Comparison of ENCODE assay signal across 22 cellular contexts in genomic region chr7:131527462-131527861, GRCh38. TPM values are rescaled to one million over a fixed set of nuclear protein-coding genes. Genes with fewer than 3 reads are reported as not detected.
DNase-seq lines count a peak whose midpoint lies in the region; ATAC-seq, FAIRE-seq and TF ChIP-seq lines count a peak whose summit lies in the region.
"Had no signal": no experiment of that assay in that cellular context is flagged by ENCODE, and none has a peak within 500 bp of the region (broad histone marks: within the 10 kb centered on the region; RNA-seq: fewer than 3 reads in every experiment).

No MANE protein-coding gene starts in this region.

- peaks cover 67% of the 10 kb centered on the region for H3K4me1 Mint-ChIP-seq in endothelial cell (ENCODE audit: unreplicated experiment)

- in situ Hi-C loops in KBM-7 (cut with MboI; ENCODE audit: low pct_unique_long_range_greater_than_20kb, low sequenced_read_pairs): no loop called here

- 55 to 61% methylated on average over 4 of the region's 4 CpGs for WGBS in body of pancreas, 2 donors

- peaks cover 7% of the 10 kb centered on the region for H3K27me3 Mint-ChIP-seq in endothelial cell (ENCODE audit: unreplicated experiment)

- DNase-seq in cardiac septum (ENCODE audit: low spot score) (peak; percentile 69), left cardiac atrium (no peak), KBM-7 (peak; percentile 19), endothelial cell (ENCODE audit: low spot score) (no peak), upper lobe of right lung (no peak), anterior cingulate cortex (lab: John Stamatoyannopoulos, UW) (no peak), body of pancreas (no peak), D721Med (ENCODE audit: insufficient read length, low spot score) (no peak)
- DNase-seq: activated CD4-positive, CD25-positive, alpha-beta regulatory T cell treated with anti-CD3 and anti-CD28 coated beads, Interleukin-2, amount 50 U/mL, for 72 hours; activated effector memory CD4-positive, alpha-beta T cell treated with Interleukin-2 at 50 U/mL for 16 hours; dermis blood vessel endothelial cell; DMS53; hippocampal formation; NCI-H1436; PC-9; stimulated activated CD4-positive, alpha-beta T cell treated with anti-CD3 and anti-CD28 coated beads, Interleukin-4, amount 100 ng/mL, for 1 hour had no signal

- ATAC-seq in left cardiac atrium (no peak), upper lobe of right lung (peak; percentile 44), body of pancreas (no peak)

- peaks cover 3% of the 10 kb centered on the region for H3K4me1 ChIP-seq in upper lobe of right lung
- peaks cover 49% of the 10 kb centered on the region for H3K4me1 ChIP-seq in body of pancreas
- H3K4me1 ChIP-seq: breast epithelium had no signal

- no peak overlapping the region for H3K4me3 Mint-ChIP-seq in endothelial cell (ENCODE audit: unreplicated experiment)

- intact Hi-C loops in cardiac septum (cut with DNase I): no loop called here
- intact Hi-C loops in left cardiac atrium (cut with DNase I): no loop called here
- intact Hi-C loops in upper lobe of right lung (cut with DNase I): no loop called here
- intact Hi-C loops in body of pancreas (cut with DNase I): no loop called here

- no peaks in the 10 kb centered on the region for H3K36me3 ChIP-seq in upper lobe of right lung
- H3K36me3 ChIP-seq in body of pancreas (replicated peaks in 1 of 2; ENCODE audit: insufficient read depth in 1 of 2, low read depth in 2 of 2): no peaks in the 10 kb centered on the region
- H3K36me3 ChIP-seq: breast epithelium had no signal

- no peaks in the 10 kb centered on the region for H3K9me3 ChIP-seq in upper lobe of right lung
- no peaks in the 10 kb centered on the region for H3K9me3 ChIP-seq in body of pancreas
- H3K9me3 ChIP-seq: breast epithelium had no signal

- no peaks in the 10 kb centered on the region for H3K27me3 ChIP-seq in upper lobe of right lung
- H3K27me3 ChIP-seq in body of pancreas: no peaks in the 10 kb centered on the region
- H3K27me3 ChIP-seq: breast epithelium had no signal

- H3K4me3 ChIP-seq in upper lobe of right lung (no peak overlapping the region), body of pancreas (no peak overlapping the region)
- H3K4me3 ChIP-seq: breast epithelium, PC-9, skin epidermis had no signal

- peaks cover 9% of the 10 kb centered on the region for H3K36me3 Mint-ChIP-seq in endothelial cell (ENCODE audit: low read depth, unreplicated experiment)

- H3K9me3 Mint-ChIP-seq in endothelial cell (ENCODE audit: unreplicated experiment): no peaks in the 10 kb centered on the region

- no peak for TF ChIP-seq POLR2A in body of pancreas (IDR thresholded peaks at IDR 0.05)

- peak overlapping the region; percentile 6 for H3K27ac Mint-ChIP-seq in endothelial cell (ENCODE audit: unreplicated experiment)

- no peak for TF ChIP-seq CTCF in endothelial cell (IDR thresholded peaks at IDR 0.05; ENCODE audit: unreplicated experiment)
- TF ChIP-seq CTCF in upper lobe of right lung (IDR thresholded peaks at IDR 0.05): no peak
- no peak for TF ChIP-seq CTCF in body of pancreas (IDR thresholded peaks at IDR 0.05)
- no peak for TF ChIP-seq CTCF in D721Med (IDR thresholded peaks at IDR 0.05; ENCODE audit: insufficient read depth, missing control alignments)

- FAIRE-seq in D721Med (lab: Jason Lieb, UNC): no peak
- FAIRE-seq: HTR-8/SVneo, islet of Langerhans, urothelium cell line had no signal

- H3K27ac ChIP-seq in upper lobe of right lung (no peak overlapping the region), body of pancreas (no peak overlapping the region)
- H3K27ac ChIP-seq: breast epithelium, C4-2B, PC-9, skin epidermis had no signal

RNA-seq across cellular contexts. Expression of gene PODXL, which starts 29.0 kb away (rescaled TPM):
- 76.2 TPM for total RNA-seq in cardiac septum
- 10 to 100 TPM; 45.0 to 90.7 TPM for total RNA-seq in left cardiac atrium
- total RNA-seq in endothelial cell (ENCODE audit: unreplicated experiment): 302 TPM
- 99.9 TPM for total RNA-seq in upper lobe of right lung
- total RNA-seq in body of pancreas: 100 to 1,000 TPM in 1 of 2 donors, 10 to 100 TPM in 1; 36.9 to 106 TPM

Comparison
In these comparisons a context has a peak if more than half of its experiments do, and no peak if none do; other contexts are left out.
1. DNase-seq: peak in cardiac septum (single experiment) and KBM-7 (single experiment); none in left cardiac atrium (single experiment), endothelial cell (single experiment), upper lobe of right lung (single experiment), anterior cingulate cortex (0 of 58), body of pancreas (0 of 4) and D721Med (single experiment).